In the genomic region with DNA sequence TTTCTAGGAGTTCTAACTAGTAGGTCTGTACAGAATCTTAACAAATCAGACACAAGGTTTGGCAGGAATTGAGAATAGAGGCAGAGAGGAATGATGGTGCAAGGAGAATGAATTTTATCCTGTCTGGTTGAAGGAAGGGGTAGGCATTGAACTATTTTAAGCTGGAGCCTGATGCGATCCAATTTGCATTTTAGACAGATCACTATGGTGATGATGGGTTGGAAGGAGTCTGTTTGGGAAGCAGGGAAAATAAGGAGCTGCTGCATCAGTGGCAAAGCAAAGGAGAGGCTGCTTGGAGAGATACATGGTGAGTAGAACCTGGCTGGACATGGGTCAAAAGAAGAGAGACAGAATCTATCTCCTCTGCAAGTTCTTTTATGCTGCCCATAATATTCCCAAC, we compare ENCODE assay signal across 19 cellular contexts.
"Had no signal": no experiment of that assay in that cellular context is flagged by ENCODE, and none has a peak within 500 bp of the region (broad histone marks: within the 10 kb centered on the region; RNA-seq: fewer than 3 reads in every experiment).

No MANE protein-coding gene starts in this region.

- H3K36me3 ChIP-seq: gastrocnemius medialis, neural progenitor cell, prostate gland, right atrium auricular region, spleen, upper lobe of left lung had no signal

- H3K4me1 ChIP-seq: gastrocnemius medialis, neural progenitor cell, prostate gland, right atrium auricular region, spleen, upper lobe of left lung had no signal

- ATAC-seq: activated T-cell treated with anti-CD3 and anti-CD28 coated beads, Interleukin-2, amount 50 U/mL, for 4 hours; esophagus mucosa; gastrocnemius medialis; left cardiac atrium; naive thymus-derived CD4-positive, alpha-beta T cell had no signal

- H3K9me3 ChIP-seq: gastrocnemius medialis, prostate gland had no signal

- H2AFZ ChIP-seq: neural progenitor cell had no signal

- H3K4me3 ChIP-seq: gastrocnemius medialis, neural progenitor cell, prostate gland, right atrium auricular region, spleen, upper lobe of left lung had no signal

- DNase-seq: activated CD4-positive, alpha-beta T cell treated with anti-CD3 and anti-CD28 coated beads for 1 hour; activated naive CD4-positive, alpha-beta T cell treated with Interleukin-2 at 50 U/mL for 16 hours; activated naive CD8-positive, alpha-beta T cell treated with anti-CD3 and anti-CD28 coated beads for 36 hours; activated T-cell treated with anti-CD3 and anti-CD28 coated beads, Interleukin-2, amount 50 U/mL, for 4 hours; amniotic stem cell; effector memory CD4-positive, alpha-beta T cell; gastrocnemius medialis; left cardiac atrium; mesenchymal stem cell; naive thymus-derived CD4-positive, alpha-beta T cell; spleen; stimulated activated CD4-positive, alpha-beta T cell treated with anti-CD3 and anti-CD28 coated beads, Interleukin-4, amount 100 ng/mL, for 24 hours; stimulated activated naive CD4-positive, alpha-beta T cell treated with Interleukin-2 at 50 U/mL for 16 hours; T-helper 9 cell; upper lobe of left lung had no signal

- H3K27ac ChIP-seq: gastrocnemius medialis, neural progenitor cell, prostate gland, right atrium auricular region, spleen, upper lobe of left lung had no signal

- H3K9ac ChIP-seq: neural progenitor cell had no signal

- H3K4me2 ChIP-seq: neural progenitor cell had no signal

- H3K27me3 ChIP-seq: gastrocnemius medialis, neural progenitor cell, right atrium auricular region, spleen, upper lobe of left lung had no signal
